8 cellular contexts compared by ENCODE assay signal in the genomic region with DNA sequence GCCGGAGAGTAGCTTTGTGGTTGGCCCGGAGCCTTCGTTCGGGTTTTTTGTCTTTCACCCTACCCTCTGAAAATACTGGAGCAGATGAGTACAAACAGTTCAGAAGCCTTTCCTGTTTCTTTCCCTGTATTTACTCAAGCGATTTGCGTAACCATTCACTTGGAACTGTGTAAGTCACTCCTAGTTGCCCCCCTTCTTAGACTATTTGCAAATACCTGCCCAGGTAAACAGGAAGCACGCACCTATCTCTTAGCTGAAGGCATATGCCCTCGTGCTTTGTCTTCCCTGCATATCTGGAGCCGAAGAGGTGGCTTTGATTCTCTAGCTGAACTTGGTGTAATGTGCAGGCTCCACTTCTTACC. TPM values are rescaled to one million over a fixed set of nuclear protein-coding genes. Genes with fewer than 3 reads are reported as not detected.
DNase-seq lines count a peak whose midpoint lies in the region; ATAC-seq and TF ChIP-seq lines count a peak whose summit lies in the region.

No MANE protein-coding gene starts in this region.

- H3K9me3 ChIP-seq in hepatocyte (ENCODE audit: low read depth) (no peaks in the 10 kb centered on the region), psoas muscle (no peaks in the 10 kb centered on the region)

- peaks cover 45% of the 10 kb centered on the region for H3K79me2 ChIP-seq in GM23338 (replicated peaks; ENCODE audit: insufficient read depth)
- H3K79me2 ChIP-seq in hepatocyte, result no peaks in the 10 kb centered on the region

- ATAC-seq in GM23338 (peak; percentile 1; the same call in 1 of the 3 replicates), psoas muscle (no peak), GM21737 (IDR thresholded peaks at IDR 0.05; ENCODE audit: unreplicated experiment) (no peak)

- CTCF ChIA-PET in RWPE1 (lab: Yijun Ruan, JAX), result interaction anchor here (0.6 to 1.8 kb wide), 2 partner anchors 237 to 422 kb away, joined by 3 to 5 read pairs; no protein-coding TSS in a partner anchor

- peaks cover 37% of the 10 kb centered on the region for H3K27me3 Mint-ChIP-seq in GM23338 (ENCODE audit: insufficient read depth, low read depth, poor library complexity)

- H3K4me3 ChIP-seq in GM23338, result peak overlapping the region; percentile 99
- peak overlapping the region; percentile 70 for H3K4me3 ChIP-seq in hepatocyte
- H3K4me3 ChIP-seq in psoas muscle, result peak overlapping the region; percentile 91

- H3K27ac ChIP-seq in GM23338 (ENCODE audit: low read depth), result peak overlapping the region; percentile 90; the same call in 1 of the 2 replicates
- H3K27ac ChIP-seq in RWPE1, result peak overlapping the region; percentile 53
- H3K27ac ChIP-seq in hepatocyte, result no peak overlapping the region
- H3K27ac ChIP-seq in psoas muscle, result peak overlapping the region; percentile 80

- H3K36me3 Mint-ChIP-seq in GM23338 (ENCODE audit: low read depth), result peaks cover 4% of the 10 kb centered on the region; the same call in 2 of the 3 replicates

- peaks cover 5% of the 10 kb centered on the region; the same call in 1 of the 2 replicates for H3K36me3 ChIP-seq in GM23338 (ENCODE audit: insufficient read depth)
- H3K36me3 ChIP-seq in hepatocyte (replicated peaks; ENCODE audit: insufficient read depth, low read depth), result no peaks in the 10 kb centered on the region
- H3K36me3 ChIP-seq in psoas muscle (ENCODE audit: insufficient read depth in 1 of 2, low read depth in 1 of 2), result no peaks in the 10 kb centered on the region

- H4K20me1 ChIP-seq in GM23338 (replicated peaks; ENCODE audit: insufficient read depth), result peaks cover 6% of the 10 kb centered on the region; the same call in 1 of the 2 replicates
- H4K20me1 ChIP-seq in hepatocyte (ENCODE audit: insufficient read depth, poor library complexity, severe bottlenecking), result no peaks in the 10 kb centered on the region

- H3K9me3 Mint-ChIP-seq in GM23338, result peaks cover 4% of the 10 kb centered on the region

- H3K9me2 ChIP-seq in GM23338 (ENCODE audit: insufficient read depth), result no peaks in the 10 kb centered on the region
- H3K9me2 ChIP-seq in hepatocyte (replicated peaks; ENCODE audit: insufficient read depth), result no peaks in the 10 kb centered on the region

- peak overlapping the region; percentile 92 for H3K4me3 Mint-ChIP-seq in GM23338

- intact Hi-C loops in psoas muscle (cut with DNase I), result loop anchor here (5.0 to 10.0 kb wide), 2 partner anchors 95 to 97 kb away; no protein-coding TSS in a partner anchor

- no peak overlapping the region; the same call in 1 of the 2 replicates for H3K27ac Mint-ChIP-seq in GM23338

- H3K4me1 ChIP-seq in GM23338 (ENCODE audit: insufficient read depth), result peaks cover 36% of the 10 kb centered on the region
- peaks cover 3% of the 10 kb centered on the region for H3K4me1 ChIP-seq in hepatocyte (ENCODE audit: insufficient read depth)
- H3K4me1 ChIP-seq in psoas muscle, result peaks cover 17% of the 10 kb centered on the region

- TF ChIP-seq CTCF in GM23338 (conservative IDR thresholded peaks at IDR 0.05; ENCODE audit: low read depth in 2 of 2), result no peak
- no peak for TF ChIP-seq CTCF in RWPE1 (conservative IDR thresholded peaks at IDR 0.05; ENCODE audit: low read depth)
- TF ChIP-seq CTCF in hepatocyte (IDR thresholded peaks at IDR 0.05; ENCODE audit: poor library complexity), result no peak
- no peak for TF ChIP-seq CTCF in psoas muscle (IDR thresholded peaks at IDR 0.05)

- H2AFZ ChIP-seq in GM23338 (0 out of 2 replicates have a peak overlapping the region, but pooled peaks have one; percentile 4), hepatocyte (peak overlapping the region; percentile 90)

- H3K4me1 Mint-ChIP-seq in GM23338, result peaks cover 41% of the 10 kb centered on the region

- H3F3A ChIP-seq in GM23338 (replicated peaks; ENCODE audit: low read depth), result no peaks in the 10 kb centered on the region

- 16% methylated on average over 9 of the region's 9 CpGs for WGBS in hepatocyte (ENCODE audit: low lambda C conversion rate, missing lambda C conversion rate)
- 28 to 41% (median 36%) methylated on average over 9 of the region's 9 CpGs for WGBS in psoas muscle, 3 donors

- H3K27me3 ChIP-seq in GM23338 (ENCODE audit: insufficient read depth) (peaks cover 30% of the 10 kb centered on the region), hepatocyte (peaks cover 59% of the 10 kb centered on the region), psoas muscle (ENCODE audit: insufficient read depth in 3 of 3, low read length in 2 of 3) (no peaks in the 10 kb centered on the region)

- H3K4me2 ChIP-seq in GM23338, result peak overlapping the region; percentile 87
- H3K4me2 ChIP-seq in hepatocyte, result peak overlapping the region; percentile 99

- DNase-seq in GM23338 (ENCODE audit: low spot score) (no peak), RWPE1 (ENCODE audit: low spot score) (no peak), hepatocyte (ENCODE audit: low spot score) (peak; percentile 10), psoas muscle (no peak), globus pallidus (ENCODE audit: low spot score) (no peak), DMS 273 (lab: John Stamatoyannopoulos, UW; ENCODE audit: unreplicated experiment) (no peak)
- no peak for DNase-seq in activated CD4-positive, alpha-beta T cell treated with anti-CD3 and anti-CD28 coated beads for 1 hour

- POLR2A ChIA-PET in RWPE1 (lab: Yijun Ruan, JAX; ENCODE audit: low non-redundant PET), result no interaction called here

TF ChIP-seq in GM23338, 12 proteins besides CTCF, POLR2A, EP300 and RAD21:
- TF ChIP-seq ZNF331 (CRISPR knock-in tag; IDR thresholded peaks at IDR 0.05; ENCODE audit: low read depth), result no peak
- no peak for TF ChIP-seq EZH2 (IDR thresholded peaks at IDR 0.05; ENCODE audit: low read depth, unreplicated experiment)
- TF ChIP-seq EZH2phosphoT487 (IDR thresholded peaks at IDR 0.05; ENCODE audit: unreplicated experiment), result no peak
- no peak for TF ChIP-seq STAT1 (IDR thresholded peaks at IDR 0.05; ENCODE audit: unreplicated experiment)
- peak; percentile 24; the same call in 1 of the 2 replicates for TF ChIP-seq ZNF462 (CRISPR knock-in tag; IDR thresholded peaks at IDR 0.05)

RNA-seq across cellular contexts. Expression of gene KCNS3, which starts 1.4 kb away (rescaled TPM):
- 62.4 and 80.0 TPM in 2 replicates for total RNA-seq in GM23338 (2014; rRNA removed; shearing (Covaris generic))
- 20.6 and 23.2 TPM in 2 replicates for polyA plus RNA-seq in GM23338 (2016; fragmentation: Nextera tagmentation; extraction: Ambion mirVana)
- 4.8 and 5.1 TPM in 2 replicates for total RNA-seq in hepatocyte
- polyA plus RNA-seq in hepatocyte, result 2.7 and 4.8 TPM in 2 replicates
- 10 to 100 TPM in 2 of 4 donors, 1 to 10 TPM in 2; 5.8 to 14.6 (median 10.1) TPM for total RNA-seq in psoas muscle
- 10 to 100 TPM in 2 of 3 donors, 1 to 10 TPM in 1; 3.6 to 29.2 (median 12.1) TPM for polyA plus RNA-seq in psoas muscle
